In the genomic region with DNA sequence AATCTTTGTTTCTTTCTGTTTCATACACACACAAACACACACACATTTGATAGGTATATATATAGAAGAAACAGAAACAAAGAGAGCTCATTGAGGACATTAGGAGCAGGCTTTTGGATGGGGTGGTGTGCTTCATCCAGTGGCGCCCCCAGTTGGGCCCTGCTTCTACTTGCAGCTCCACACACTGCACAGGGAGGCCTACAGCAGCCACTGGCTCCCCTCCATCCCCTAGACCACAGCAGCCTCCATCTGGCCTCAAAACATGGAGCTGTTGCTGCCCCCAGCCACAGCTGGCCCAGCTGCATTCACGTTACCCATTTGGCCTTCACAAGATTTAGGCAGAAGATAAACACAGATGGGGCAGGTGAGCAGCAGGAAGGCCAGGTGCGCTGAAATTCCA, we compare ENCODE assay signal across 12 cellular contexts. TPM values are rescaled to one million over a fixed set of nuclear protein-coding genes. Genes with fewer than 3 reads are reported as not detected.
DNase-seq lines count a peak whose midpoint lies in the region; ATAC-seq and TF ChIP-seq lines count a peak whose summit lies in the region.
"Had no signal": no experiment of that assay in that cellular context is flagged by ENCODE, and none has a peak within 500 bp of the region (broad histone marks: within the 10 kb centered on the region; RNA-seq: fewer than 3 reads in every experiment).

No MANE protein-coding gene starts in this region.

- no peaks in the 10 kb centered on the region for H3K9me3 ChIP-seq in OCI-LY3 (ENCODE audit: insufficient read depth, low read length)
- H3K9me3 ChIP-seq in CD4-positive, alpha-beta T cell (ENCODE audit: control insufficient read depth, low read length) = no peaks in the 10 kb centered on the region
- H3K9me3 ChIP-seq: lower lobe of right lung had no signal

- ATAC-seq in CD4-positive, alpha-beta T cell (ENCODE audit: poor library complexity) = no peak
- no peak for ATAC-seq in HG03378 (IDR thresholded peaks at IDR 0.05; ENCODE audit: unreplicated experiment)

- no peak overlapping the region for H3K9ac ChIP-seq in OCI-LY3 (ENCODE audit: low read length)

- H3K27me3 ChIP-seq in OCI-LY3 (ENCODE audit: low read depth, low read length) = 0 out of 2 replicates have a peak, but pooled peaks cover 2% of the 10 kb centered on the region
- no peaks in the 10 kb centered on the region for H3K27me3 ChIP-seq in CD4-positive, alpha-beta T cell (ENCODE audit: control insufficient read depth, insufficient read depth, low read length)

- no peak overlapping the region for H3K4me3 Mint-ChIP-seq in CD4-positive, alpha-beta T cell

- peaks cover 14% of the 10 kb centered on the region for H3K4me1 ChIP-seq in OCI-LY3 (ENCODE audit: low read length)
- H3K4me1 ChIP-seq: lower lobe of right lung had no signal

- TF ChIP-seq CTCF in GM12873 (IDR thresholded peaks at IDR 0.05; ENCODE audit: insufficient read depth, low read depth, low read length, missing control alignments) = peak; percentile 41
- peak; percentile 30 for TF ChIP-seq CTCF in OCI-LY3 (IDR thresholded peaks at IDR 0.05; ENCODE audit: low read depth, low read length)
- peak; percentile 10 for TF ChIP-seq CTCF in fibroblast of villous mesenchyme (IDR thresholded peaks at IDR 0.05; ENCODE audit: insufficient read depth, low read depth, low read length)
- no peak for TF ChIP-seq CTCF in CD4-positive, alpha-beta T cell (IDR thresholded peaks at IDR 0.05)

- no peaks in the 10 kb centered on the region for H4K20me1 ChIP-seq in OCI-LY3 (ENCODE audit: insufficient read depth, low read length)

- no peaks in the 10 kb centered on the region for H3K36me3 ChIP-seq in OCI-LY3 (replicated peaks; ENCODE audit: low read depth, low read length)
- H3K36me3 ChIP-seq: lower lobe of right lung had no signal

- H3K27me3 Mint-ChIP-seq in CD4-positive, alpha-beta T cell = no peaks in the 10 kb centered on the region

- no peak overlapping the region for H3K27ac Mint-ChIP-seq in CD4-positive, alpha-beta T cell

- no peaks in the 10 kb centered on the region for H3K36me3 Mint-ChIP-seq in CD4-positive, alpha-beta T cell (ENCODE audit: low read depth)

- H3K4me1 Mint-ChIP-seq in CD4-positive, alpha-beta T cell (ENCODE audit: low read depth) = no peaks in the 10 kb centered on the region

- intact Hi-C loops in CD4-positive, alpha-beta T cell (cut with DNase I, micrococcal nuclease) = no loop called here

- POLR2A ChIA-PET in CD4-positive, alpha-beta T cell (lab: Charles Lee) = no interaction called here

- DNase-seq in D341Med (ENCODE audit: low spot score) = peak; percentile 50
- DNase-seq in fibroblast of villous mesenchyme (ENCODE audit: low read depth) = no peak
- DNase-seq in NCI-H345 treated with DMSO at 0.1 percent for 48 hours (lab: John Stamatoyannopoulos, UW; ENCODE audit: unreplicated experiment) = no peak
- DNase-seq in CD4-positive, alpha-beta T cell = no peak
- DNase-seq: DMS79; foreskin fibroblast; lower lobe of right lung; occipital lobe; stimulated activated CD4-positive, alpha-beta T cell treated with anti-CD3 and anti-CD28 coated beads, Interleukin-2, amount 100 ng/mL, for 48 hours had no signal

- H3K4me2 ChIP-seq in OCI-LY3 (ENCODE audit: low read length) = no peak overlapping the region

- no peaks in the 10 kb centered on the region for H3K9me3 Mint-ChIP-seq in CD4-positive, alpha-beta T cell

- H2AFZ ChIP-seq in OCI-LY3 (ENCODE audit: low read depth, low read length) = no peak overlapping the region

- no peak overlapping the region for H3K27ac ChIP-seq in OCI-LY3 (ENCODE audit: low read length)
- no peak overlapping the region for H3K27ac ChIP-seq in CD4-positive, alpha-beta T cell (ENCODE audit: low read depth, low read length)
- H3K27ac ChIP-seq: lower lobe of right lung had no signal

- no peak overlapping the region for H3K4me3 ChIP-seq in OCI-LY3 (ENCODE audit: low read length)
- no peak overlapping the region for H3K4me3 ChIP-seq in fibroblast of villous mesenchyme (ENCODE audit: low read depth, low read length)
- H3K4me3 ChIP-seq: lower lobe of right lung had no signal

- no peaks in the 10 kb centered on the region for H3K79me2 ChIP-seq in OCI-LY3 (ENCODE audit: low read length)

- CTCF ChIA-PET in CD4-positive, alpha-beta T cell (lab: Charles Lee) = interaction anchor here (0.8 kb wide), 1 partner anchor 9 kb away, joined by 4 read pairs; no protein-coding TSS in a partner anchor

RNA-seq across cellular contexts. Expression of gene NF1, which starts 33.1 kb away (rescaled TPM):
- total RNA-seq in fibroblast of villous mesenchyme = 75.1 and 82.5 TPM in 2 replicates
- 10 to 100 TPM; 15.5 to 18.7 TPM for total RNA-seq in CD4-positive, alpha-beta T cell
